In genomic region chr17:48690655-48691054, GRCh38 we compare ENCODE assay signal across 11 cellular contexts. TPM values are rescaled to one million over a fixed set of nuclear protein-coding genes. Genes with fewer than 3 reads are reported as not detected.
"Had no signal": no experiment of that assay in that cellular context is flagged by ENCODE, and none has a peak within 500 bp of the region (broad histone marks: within the 10 kb centered on the region; RNA-seq: fewer than 3 reads in every experiment).

No MANE protein-coding gene starts in this region.

- DNase-seq: GM23248, GOT3, H7, HFFc6, KG1 had no signal

- H3K27ac ChIP-seq: GM23248 had no signal

- FAIRE-seq: HTR-8/SVneo had no signal

- H3K9ac ChIP-seq: GM23248 had no signal

- H3K4me3 ChIP-seq: GM23248, HAP-1 had no signal

- H2AFZ ChIP-seq: GM23248 had no signal

- H3K36me3 ChIP-seq: HAP-1 had no signal

- ATAC-seq: HCT116 had no signal

- H3K9me3 ChIP-seq: HAP-1 had no signal

- H3K4me1 ChIP-seq: HAP-1 had no signal

RNA-seq across cellular contexts. Expression of gene PRAC1, which starts 31.7 kb away (rescaled TPM):
- total RNA-seq: GM23248, H4, HFFc6, HT-29 had no signal
- polyA plus RNA-seq: GM23248, IgD-negative memory B cell had no signal

RNA-seq across cellular contexts. Expression of gene PRAC2, which starts 32.3 kb away (rescaled TPM):
- total RNA-seq: GM23248, H4, HFFc6 had no signal
- polyA plus RNA-seq: GM23248, IgD-negative memory B cell had no signal

RNA-seq across cellular contexts. Expression of gene HOXB13, which starts 37.9 kb away (rescaled TPM):
- total RNA-seq: GM23248, HFFc6 had no signal
- polyA plus RNA-seq: GM23248, IgD-negative memory B cell had no signal
